In the genomic region with DNA sequence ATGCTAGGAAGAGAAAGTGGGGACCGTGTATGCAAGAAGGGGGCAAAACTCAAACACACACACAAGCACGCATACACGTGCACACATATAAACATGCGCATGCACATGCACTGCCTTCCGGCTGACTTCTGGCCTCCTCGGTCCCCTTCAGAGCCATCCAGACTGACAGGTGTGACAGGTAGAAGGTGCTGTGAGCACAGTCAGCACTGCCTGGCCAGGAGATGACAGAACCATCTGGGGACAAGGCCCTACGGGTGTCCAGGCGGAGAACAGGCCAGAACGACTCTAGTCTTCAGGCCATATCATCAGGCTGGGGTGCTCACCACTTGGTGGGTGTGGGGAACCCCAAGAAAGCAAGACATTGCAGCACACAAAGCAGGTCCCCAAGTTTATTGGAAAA, we compare ENCODE assay signal across 32 cellular contexts. TPM values are rescaled to one million over a fixed set of nuclear protein-coding genes. Genes with fewer than 3 reads are reported as not detected.
"Had no signal": no experiment of that assay in that cellular context is flagged by ENCODE, and none has a peak within 500 bp of the region (broad histone marks: within the 10 kb centered on the region; RNA-seq: fewer than 3 reads in every experiment).

No MANE protein-coding gene starts in this region.

- H3K9me3 Mint-ChIP-seq: activated naive CD8-positive, alpha-beta T cell treated with anti-CD3 and anti-CD28 coated beads, Interleukin-2, amount 50 U/mL, for 24 hours; activated T-cell treated with anti-CD3 and anti-CD28 coated beads, Interleukin-2, amount 50 U/mL, for 24 hours; dendritic cell treated with granulocyte-macrophage colony-stimulating factor and Interleukin-4, amounts not matched to agents 40 ng/mL and 50 ng/mL, for 4 days; immature natural killer cell; naive thymus-derived CD8-positive, alpha-beta T cell; stimulated activated memory B cell treated with anti-CD40 and anti-IgM and Interleukin-4, amounts not matched to agents 10 μg/mL and 1 μg/mL and 100 μg/mL, for 72 hours; WTC11 had no signal

- H3K4me3 ChIP-seq: esophagus muscularis mucosa, heart left ventricle, pancreas, prostate gland, smooth muscle cell, stomach, tibial nerve had no signal

- ATAC-seq: activated CD8-positive, alpha-beta T cell treated with anti-CD3 and anti-CD28 coated beads, Interleukin-2, amount 10 ng/mL, durations not matched to agents 7 days and 5 days; activated naive CD8-positive, alpha-beta T cell treated with anti-CD3 and anti-CD28 coated beads, Interleukin-2, amount 50 U/mL, for 24 hours; foreskin keratinocyte; heart left ventricle; naive thymus-derived CD8-positive, alpha-beta T cell; pancreas; stimulated activated memory B cell treated with anti-CD40 and anti-IgM and Interleukin-4, amounts not matched to agents 10 μg/mL and 1 μg/mL and 100 μg/mL, for 72 hours; WTC11 had no signal

- H3K27me3 ChIP-seq: pancreas had no signal

- H3K9me3 ChIP-seq: esophagus muscularis mucosa, heart left ventricle, pancreas, prostate gland, stomach, tibial nerve had no signal

- H3K4me1 Mint-ChIP-seq: activated naive CD8-positive, alpha-beta T cell treated with anti-CD3 and anti-CD28 coated beads, Interleukin-2, amount 50 U/mL, for 24 hours had no signal

- H3K4me3 Mint-ChIP-seq: activated CD8-positive, alpha-beta T cell treated with anti-CD3 and anti-CD28 coated beads, Interleukin-2, amount 10 ng/mL, durations not matched to agents 7 days and 5 days; activated naive CD8-positive, alpha-beta T cell treated with anti-CD3 and anti-CD28 coated beads, Interleukin-2, amount 50 U/mL, for 24 hours; activated T-cell treated with anti-CD3 and anti-CD28 coated beads, Interleukin-2, amount 50 U/mL, for 24 hours; dendritic cell treated with granulocyte-macrophage colony-stimulating factor and Interleukin-4, amounts not matched to agents 40 ng/mL and 50 ng/mL, for 4 days; immature natural killer cell; naive thymus-derived CD8-positive, alpha-beta T cell; stimulated activated memory B cell treated with anti-CD40 and anti-IgM and Interleukin-4, amounts not matched to agents 10 μg/mL and 1 μg/mL and 100 μg/mL, for 72 hours; WTC11 had no signal

- H3K27ac ChIP-seq: esophagus muscularis mucosa, foreskin keratinocyte, heart left ventricle, pancreas, prostate gland, stomach, tibial nerve had no signal

- H3K36me3 ChIP-seq: esophagus muscularis mucosa, heart left ventricle, pancreas, prostate gland, stomach, tibial nerve had no signal

- H3K4me1 ChIP-seq: foreskin keratinocyte, pancreas had no signal

- DNase-seq: activated CD4-positive, alpha-beta T cell treated with anti-CD3 and anti-CD28 coated beads for 1 hour; activated CD8-positive, alpha-beta T cell treated with anti-CD3 and anti-CD28 coated beads, Interleukin-2, amount 10 ng/mL, durations not matched to agents 7 days and 5 days; activated gamma-delta T cell; activated naive CD4-positive, alpha-beta T cell treated with anti-CD3 and anti-CD28 coated beads, Interleukin-2, amount 50 U/mL, for 16 hours; activated naive CD8-positive, alpha-beta T cell treated with anti-CD3 and anti-CD28 coated beads, Interleukin-2, amount 50 U/mL, for 24 hours; activated T-cell treated with anti-CD3 and anti-CD28 coated beads, Interleukin-2, amount 50 U/mL, for 24 hours; amygdala; caudate nucleus; foreskin keratinocyte; hypothalamus; immature natural killer cell; midbrain; retina; stimulated activated CD4-positive, alpha-beta T cell treated with anti-CD3 and anti-CD28 coated beads, Interleukin-1b, Interleukin-23, amount 100 ng/mL, for 48 hours; stimulated activated CD4-positive, alpha-beta T cell treated with anti-CD3 and anti-CD28 coated beads, Interleukin-4, amount 100 ng/mL, for 4 hours; stimulated activated CD8-positive, alpha-beta memory T cell treated with anti-CD3 and anti-CD28 coated beads, Interleukin-4, amount 100 ng/mL, for 48 hours; stomach; T-helper 9 cell had no signal

- H3K36me3 Mint-ChIP-seq: immature natural killer cell; naive thymus-derived CD8-positive, alpha-beta T cell; stimulated activated memory B cell treated with anti-CD40 and anti-IgM and Interleukin-4, amounts not matched to agents 10 μg/mL and 1 μg/mL and 100 μg/mL, for 72 hours; WTC11 had no signal

- H3K27ac Mint-ChIP-seq: activated CD8-positive, alpha-beta T cell treated with anti-CD3 and anti-CD28 coated beads, Interleukin-2, amount 10 ng/mL, durations not matched to agents 7 days and 5 days; activated naive CD8-positive, alpha-beta T cell treated with anti-CD3 and anti-CD28 coated beads, Interleukin-2, amount 50 U/mL, for 24 hours; activated T-cell treated with anti-CD3 and anti-CD28 coated beads, Interleukin-2, amount 50 U/mL, for 24 hours; dendritic cell treated with granulocyte-macrophage colony-stimulating factor and Interleukin-4, amounts not matched to agents 40 ng/mL and 50 ng/mL, for 4 days; stimulated activated memory B cell treated with anti-CD40 and anti-IgM and Interleukin-4, amounts not matched to agents 10 μg/mL and 1 μg/mL and 100 μg/mL, for 72 hours; WTC11 had no signal

- H3K4me2 ChIP-seq: smooth muscle cell had no signal

RNA-seq across cellular contexts. Expression of a gene that starts 7.3 kb away (rescaled TPM):
- total RNA-seq: activated CD8-positive, alpha-beta T cell treated with anti-CD3 and anti-CD28 coated beads, Interleukin-2, amount 10 ng/mL, durations not matched to agents 7 days and 5 days; esophagus muscularis mucosa; foreskin keratinocyte; heart left ventricle; kidney epithelial cell; naive thymus-derived CD8-positive, alpha-beta T cell; pancreas; smooth muscle cell; stomach; T-helper 1 cell treated with Interleukin-12 subunit alpha and Interleukin-12 subunit beta and Interleukin-4 antibody, amounts not matched to agents 30 ng/mL and 1 ng/mL, for 36 hours; temporal lobe; tibial nerve; urinary bladder; WTC11 had no signal
- polyA plus RNA-seq: foreskin keratinocyte; heart left ventricle; immature natural killer cell; naive thymus-derived CD8-positive, alpha-beta T cell; pancreas; smooth muscle cell; stomach; urinary bladder had no signal

RNA-seq across cellular contexts. Expression of a gene that starts 22.6 kb away (rescaled TPM):
- total RNA-seq: foreskin keratinocyte; heart left ventricle; naive thymus-derived CD8-positive, alpha-beta T cell; stomach; T-helper 1 cell treated with Interleukin-12 subunit alpha and Interleukin-12 subunit beta and Interleukin-4 antibody, amounts not matched to agents 30 ng/mL and 1 ng/mL, for 36 hours; temporal lobe; tibial nerve; urinary bladder had no signal
- polyA plus RNA-seq: heart left ventricle; naive thymus-derived CD8-positive, alpha-beta T cell; urinary bladder had no signal

RNA-seq across cellular contexts. Expression of a gene that starts 39.5 kb away (rescaled TPM):
- total RNA-seq: heart left ventricle; naive thymus-derived CD8-positive, alpha-beta T cell; smooth muscle cell; stomach; tibial nerve; urinary bladder had no signal
- polyA plus RNA-seq: heart left ventricle; naive thymus-derived CD8-positive, alpha-beta T cell; smooth muscle cell; stomach had no signal

RNA-seq across cellular contexts. Expression of a gene that starts 53.4 kb away (rescaled TPM):
- total RNA-seq: activated CD8-positive, alpha-beta T cell treated with anti-CD3 and anti-CD28 coated beads, Interleukin-2, amount 10 ng/mL, durations not matched to agents 7 days and 5 days; esophagus muscularis mucosa; foreskin keratinocyte; heart left ventricle; kidney epithelial cell; naive thymus-derived CD8-positive, alpha-beta T cell; pancreas; prostate gland; smooth muscle cell; stomach; T-helper 1 cell treated with Interleukin-12 subunit alpha and Interleukin-12 subunit beta and Interleukin-4 antibody, amounts not matched to agents 30 ng/mL and 1 ng/mL, for 36 hours; temporal lobe; tibial nerve; urinary bladder; WTC11 had no signal
- polyA plus RNA-seq: foreskin keratinocyte; heart left ventricle; immature natural killer cell; naive thymus-derived CD8-positive, alpha-beta T cell; pancreas; smooth muscle cell; stomach; urinary bladder had no signal
